Comparison of ENCODE assay signal across 12 cellular contexts in the genomic region with DNA sequence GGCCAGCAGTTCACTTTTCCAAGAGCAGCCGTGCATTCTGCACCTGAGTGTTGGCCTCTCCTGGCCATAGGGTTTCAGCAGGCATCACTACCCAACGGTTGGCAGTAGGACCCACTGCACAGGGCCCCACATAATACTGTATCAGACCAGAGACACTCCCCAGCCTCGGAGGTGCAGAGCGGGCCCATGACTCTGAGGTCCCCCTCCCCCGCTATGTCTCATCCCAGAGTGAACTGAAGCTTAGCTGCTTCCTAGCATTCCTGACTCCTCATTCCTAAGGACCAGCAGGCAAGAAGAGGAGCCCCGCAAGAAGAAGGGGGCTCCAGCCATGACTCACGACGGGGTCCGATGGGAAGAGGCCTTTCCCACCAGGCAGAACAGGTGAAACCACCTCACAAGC.
"Had no signal": no experiment of that assay in that cellular context is flagged by ENCODE, and none has a peak within 500 bp of the region (broad histone marks: within the 10 kb centered on the region; RNA-seq: fewer than 3 reads in every experiment).

No MANE protein-coding gene starts in this region.

- ATAC-seq: effector memory CD8-positive, alpha-beta T cell; foreskin keratinocyte; mucosa of descending colon; naive thymus-derived CD8-positive, alpha-beta T cell had no signal

- H3K36me3 ChIP-seq: right atrium auricular region had no signal

- H3K27me3 Mint-ChIP-seq: central memory CD8-positive, alpha-beta T cell; dendritic cell treated with granulocyte-macrophage colony-stimulating factor and Interleukin-4, amounts not matched to agents 40 ng/mL and 50 ng/mL, for 4 days; effector memory CD8-positive, alpha-beta T cell; naive thymus-derived CD8-positive, alpha-beta T cell had no signal

- H3K4me3 Mint-ChIP-seq: central memory CD8-positive, alpha-beta T cell; dendritic cell treated with granulocyte-macrophage colony-stimulating factor and Interleukin-4, amounts not matched to agents 40 ng/mL and 50 ng/mL, for 4 days; effector memory CD8-positive, alpha-beta T cell; naive thymus-derived CD8-positive, alpha-beta T cell had no signal

- H3K27ac ChIP-seq: foreskin keratinocyte, right atrium auricular region, sigmoid colon, skin epidermis had no signal

- H3K27ac Mint-ChIP-seq: dendritic cell treated with granulocyte-macrophage colony-stimulating factor and Interleukin-4, amounts not matched to agents 40 ng/mL and 50 ng/mL, for 4 days; effector memory CD8-positive, alpha-beta T cell; naive thymus-derived CD8-positive, alpha-beta T cell had no signal

- H3K9me3 ChIP-seq: right atrium auricular region, sigmoid colon had no signal

- H3K4me3 ChIP-seq: mucosa of descending colon, right atrium auricular region, sigmoid colon, skin epidermis had no signal

- DNase-seq: effector memory CD8-positive, alpha-beta T cell; foreskin keratinocyte; mucosa of descending colon; naive thymus-derived CD8-positive, alpha-beta T cell; sigmoid colon; stimulated activated CD4-positive, alpha-beta T cell treated with anti-CD3 and anti-CD28 coated beads, Interleukin-12 subunit alpha, Interleukin-12 subunit beta, amount 100 ng/mL, for 4 hours; stimulated activated naive CD4-positive, alpha-beta T cell treated with Interleukin-2 at 50 U/mL for 16 hours; trophoblast cell had no signal

- H3K27me3 ChIP-seq: foreskin keratinocyte, right atrium auricular region, sigmoid colon had no signal

- H3K4me1 ChIP-seq: foreskin keratinocyte, right atrium auricular region, sigmoid colon had no signal
